Comparison of ENCODE assay signal across 1 cellular context in the genomic region with DNA sequence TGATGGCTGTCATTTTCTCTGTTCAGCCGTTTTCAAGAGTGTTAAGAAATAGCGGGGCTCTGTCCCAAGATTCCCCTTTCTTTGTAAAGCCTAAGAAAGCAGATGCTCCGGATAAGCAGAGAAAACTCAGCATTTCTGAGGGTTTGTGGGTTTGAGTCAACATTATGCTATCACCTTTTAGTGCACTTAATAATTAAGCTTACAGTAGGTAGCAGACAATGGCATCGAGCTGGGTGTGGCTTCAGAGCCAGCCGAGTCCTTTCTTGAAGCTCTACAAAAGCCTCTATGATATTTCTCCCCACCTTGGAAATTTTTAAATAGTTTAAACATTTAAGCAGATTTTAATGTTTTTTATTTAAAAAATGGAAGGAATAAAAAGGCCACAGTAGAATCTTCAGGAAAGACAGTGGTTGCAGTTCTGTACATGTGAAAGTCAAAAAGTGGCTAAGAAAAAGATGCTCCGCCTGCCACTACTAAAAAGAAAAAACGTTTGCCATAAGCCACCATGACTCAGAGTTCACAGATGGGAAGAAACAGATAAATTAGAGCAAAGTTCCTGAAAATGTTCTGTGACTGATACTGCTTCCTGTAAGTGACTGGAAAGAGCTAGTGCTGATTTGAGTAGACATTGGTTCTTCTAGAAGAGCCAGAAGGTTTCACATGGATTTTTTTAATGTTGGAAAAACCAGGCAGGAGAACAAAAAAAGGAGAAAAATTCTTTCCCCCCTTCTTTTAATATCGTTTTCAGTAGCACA.
TF ChIP-seq lines count a peak whose summit lies in the region.

No MANE protein-coding gene starts in this region.

TF ChIP-seq in K562, 482 proteins besides CTCF, POLR2A, EP300 and RAD21 (continued from another document and continues in another):
- TF ChIP-seq, protein P1, sequence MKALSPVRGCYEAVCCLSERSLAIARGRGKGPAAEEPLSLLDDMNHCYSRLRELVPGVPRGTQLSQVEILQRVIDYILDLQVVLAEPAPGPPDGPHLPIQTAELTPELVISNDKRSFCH (CRISPR knock-in tag; IDR thresholded peaks at IDR 0.05) = no peak
- TF ChIP-seq, protein P1 (tag; IDR thresholded peaks at IDR 0.05) = no peak
- TF ChIP-seq ARID1B (IDR thresholded peaks at IDR 0.05) (peak; percentile 78), CHCHD3 (CRISPR knock-in tag; IDR thresholded peaks at IDR 0.05) (no peak), MEF2D (tag; conservative IDR thresholded peaks at IDR 0.05; ENCODE audit: low read depth) (no peak), FOSL1 (tag; conservative IDR thresholded peaks at IDR 0.05) (peak; percentile 95), ZZZ3 (IDR thresholded peaks at IDR 0.05) (no peak), FOXA3 (CRISPR knock-in tag; conservative IDR thresholded peaks at IDR 0.05 in 1 of 2, IDR thresholded peaks at IDR 0.05 in 1 of 2) (no peak), NONO (IDR thresholded peaks at IDR 0.05; ENCODE audit: low read depth in 2 of 2, low read length in 1 of 2) (no peak), CBFA2T2 (conservative IDR thresholded peaks at IDR 0.05) (peak; percentile 49; the same call in 1 of the 2 replicates), PYGO2 (tag; IDR thresholded peaks at IDR 0.05) (no peak), TRIM24 (IDR thresholded peaks at IDR 0.05) (peak in 1 of 2 experiments; percentile 48; a peak in 1 of 4 replicates), NFIX (CRISPR knock-in tag; IDR thresholded peaks at IDR 0.05; ENCODE audit: low read depth) (no peak), U2AF1 (optimal IDR thresholded peaks at IDR 0.05; ENCODE audit: low read depth, low read length) (no peak), DPF2 (IDR thresholded peaks at IDR 0.05) (peak; percentile 63), ZNF589 (CRISPR knock-in tag; IDR thresholded peaks at IDR 0.05; ENCODE audit: low read depth) (peak; percentile 60; the same call in 1 of the 2 replicates), TAL1 (IDR thresholded peaks at IDR 0.05) (0 out of 2 replicates have a peak, but pooled peaks have one; percentile 24), ZEB2 (IDR thresholded peaks at IDR 0.05) (no peak), SPI1 (IDR thresholded peaks at IDR 0.05; ENCODE audit: borderline replicate concordance, low read depth, low read length) (no peak), ZNF41 (CRISPR knock-in tag; conservative IDR thresholded peaks at IDR 0.05) (no peak), JUND (IDR thresholded peaks at IDR 0.05; ENCODE audit: borderline replicate concordance, low read depth, low read length) (peak; percentile 86), JUND (tag; IDR thresholded peaks at IDR 0.05; ENCODE audit: borderline replicate concordance, low read depth, low read length) (peak; percentile 80; the same call in 1 of the 3 replicates), ZFP30 (CRISPR knock-in tag; IDR thresholded peaks at IDR 0.05; ENCODE audit: borderline replicate concordance) (no peak), XRCC4 (IDR thresholded peaks at IDR 0.05; ENCODE audit: extremely low read depth, insufficient read depth, insufficient read length) (no peak), ZNF778 (CRISPR knock-in tag; IDR thresholded peaks at IDR 0.05) (no peak), TEAD4 (IDR thresholded peaks at IDR 0.05; ENCODE audit: low read length) (peak; percentile 73), TEAD4 (CRISPR knock-in tag; IDR thresholded peaks at IDR 0.05; ENCODE audit: borderline replicate concordance) (no peak), MTA2 (IDR thresholded peaks at IDR 0.05; ENCODE audit: low read depth) (peak; percentile 27; the same call in 1 of the 2 replicates), NFE2 (IDR thresholded peaks at IDR 0.05; ENCODE audit: low read depth) (peak; percentile 62), KAT7 (CRISPR knock-in tag; IDR thresholded peaks at IDR 0.05; ENCODE audit: borderline replicate concordance) (no peak), PTTG1 (tag; IDR thresholded peaks at IDR 0.05; ENCODE audit: low read depth) (no peak), SMARCA5 (IDR thresholded peaks at IDR 0.05) (no peak), ZBTB8A (IDR thresholded peaks at IDR 0.05; ENCODE audit: partially characterized antibody) (no peak), HNRNPK (IDR thresholded peaks at IDR 0.05; ENCODE audit: low read depth, low read length, poor library complexity, severe bottlenecking) (no peak), STAT5A (IDR thresholded peaks at IDR 0.05; ENCODE audit: borderline replicate concordance, low read length) (0 out of 2 replicates have a peak, but pooled peaks have one; percentile 36), ZNF384 (IDR thresholded peaks at IDR 0.05; ENCODE audit: low read depth, low read length) (peak; percentile 75), PML (IDR thresholded peaks at IDR 0.05; ENCODE audit: low read length) (peak; percentile 21; the same call in 1 of the 2 replicates), JUNB (CRISPR knock-in tag; conservative IDR thresholded peaks at IDR 0.05) (no peak), CBFA2T3 (IDR thresholded peaks at IDR 0.05) (peak; percentile 66), SMARCA4 (IDR thresholded peaks at IDR 0.05) (peak; percentile 66; the same call in 1 of the 2 replicates), FOXA1 (IDR thresholded peaks at IDR 0.05; ENCODE audit: borderline replicate concordance) (no peak), MCM2 (IDR thresholded peaks at IDR 0.05; ENCODE audit: low read depth) (no peak), DIDO1 (tag; IDR thresholded peaks at IDR 0.05; ENCODE audit: low read depth) (no peak), CBFB (CRISPR knock-in tag; IDR thresholded peaks at IDR 0.05) (no peak), CBX8 (IDR thresholded peaks at IDR 0.05; ENCODE audit: borderline replicate concordance, extremely low read depth, low read depth, low read length, poor library complexity, severe bottlenecking) (no peak)
- TF ChIP-seq, protein P2, sequence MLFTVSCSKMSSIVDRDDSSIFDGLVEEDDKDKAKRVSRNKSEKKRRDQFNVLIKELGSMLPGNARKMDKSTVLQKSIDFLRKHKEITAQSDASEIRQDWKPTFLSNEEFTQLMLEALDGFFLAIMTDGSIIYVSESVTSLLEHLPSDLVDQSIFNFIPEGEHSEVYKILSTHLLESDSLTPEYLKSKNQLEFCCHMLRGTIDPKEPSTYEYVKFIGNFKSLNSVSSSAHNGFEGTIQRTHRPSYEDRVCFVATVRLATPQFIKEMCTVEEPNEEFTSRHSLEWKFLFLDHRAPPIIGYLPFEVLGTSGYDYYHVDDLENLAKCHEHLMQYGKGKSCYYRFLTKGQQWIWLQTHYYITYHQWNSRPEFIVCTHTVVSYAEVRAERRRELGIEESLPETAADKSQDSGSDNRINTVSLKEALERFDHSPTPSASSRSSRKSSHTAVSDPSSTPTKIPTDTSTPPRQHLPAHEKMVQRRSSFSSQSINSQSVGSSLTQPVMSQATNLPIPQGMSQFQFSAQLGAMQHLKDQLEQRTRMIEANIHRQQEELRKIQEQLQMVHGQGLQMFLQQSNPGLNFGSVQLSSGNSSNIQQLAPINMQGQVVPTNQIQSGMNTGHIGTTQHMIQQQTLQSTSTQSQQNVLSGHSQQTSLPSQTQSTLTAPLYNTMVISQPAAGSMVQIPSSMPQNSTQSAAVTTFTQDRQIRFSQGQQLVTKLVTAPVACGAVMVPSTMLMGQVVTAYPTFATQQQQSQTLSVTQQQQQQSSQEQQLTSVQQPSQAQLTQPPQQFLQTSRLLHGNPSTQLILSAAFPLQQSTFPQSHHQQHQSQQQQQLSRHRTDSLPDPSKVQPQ (CRISPR knock-in tag; IDR thresholded peaks at IDR 0.05; ENCODE audit: borderline replicate concordance) = no peak
- TF ChIP-seq, protein P3, sequence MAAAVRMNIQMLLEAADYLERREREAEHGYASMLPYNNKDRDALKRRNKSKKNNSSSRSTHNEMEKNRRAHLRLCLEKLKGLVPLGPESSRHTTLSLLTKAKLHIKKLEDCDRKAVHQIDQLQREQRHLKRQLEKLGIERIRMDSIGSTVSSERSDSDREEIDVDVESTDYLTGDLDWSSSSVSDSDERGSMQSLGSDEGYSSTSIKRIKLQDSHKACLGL (CRISPR knock-in tag; IDR thresholded peaks at IDR 0.05; ENCODE audit: borderline replicate concordance, poor library complexity, severe bottlenecking) = no peak
- TF ChIP-seq, protein P4, sequence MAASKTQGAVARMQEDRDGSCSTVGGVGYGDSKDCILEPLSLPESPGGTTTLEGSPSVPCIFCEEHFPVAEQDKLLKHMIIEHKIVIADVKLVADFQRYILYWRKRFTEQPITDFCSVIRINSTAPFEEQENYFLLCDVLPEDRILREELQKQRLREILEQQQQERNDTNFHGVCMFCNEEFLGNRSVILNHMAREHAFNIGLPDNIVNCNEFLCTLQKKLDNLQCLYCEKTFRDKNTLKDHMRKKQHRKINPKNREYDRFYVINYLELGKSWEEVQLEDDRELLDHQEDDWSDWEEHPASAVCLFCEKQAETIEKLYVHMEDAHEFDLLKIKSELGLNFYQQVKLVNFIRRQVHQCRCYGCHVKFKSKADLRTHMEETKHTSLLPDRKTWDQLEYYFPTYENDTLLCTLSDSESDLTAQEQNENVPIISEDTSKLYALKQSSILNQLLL (CRISPR knock-in tag; IDR thresholded peaks at IDR 0.05; ENCODE audit: borderline replicate concordance) = no peak
- TF ChIP-seq, protein P5, sequence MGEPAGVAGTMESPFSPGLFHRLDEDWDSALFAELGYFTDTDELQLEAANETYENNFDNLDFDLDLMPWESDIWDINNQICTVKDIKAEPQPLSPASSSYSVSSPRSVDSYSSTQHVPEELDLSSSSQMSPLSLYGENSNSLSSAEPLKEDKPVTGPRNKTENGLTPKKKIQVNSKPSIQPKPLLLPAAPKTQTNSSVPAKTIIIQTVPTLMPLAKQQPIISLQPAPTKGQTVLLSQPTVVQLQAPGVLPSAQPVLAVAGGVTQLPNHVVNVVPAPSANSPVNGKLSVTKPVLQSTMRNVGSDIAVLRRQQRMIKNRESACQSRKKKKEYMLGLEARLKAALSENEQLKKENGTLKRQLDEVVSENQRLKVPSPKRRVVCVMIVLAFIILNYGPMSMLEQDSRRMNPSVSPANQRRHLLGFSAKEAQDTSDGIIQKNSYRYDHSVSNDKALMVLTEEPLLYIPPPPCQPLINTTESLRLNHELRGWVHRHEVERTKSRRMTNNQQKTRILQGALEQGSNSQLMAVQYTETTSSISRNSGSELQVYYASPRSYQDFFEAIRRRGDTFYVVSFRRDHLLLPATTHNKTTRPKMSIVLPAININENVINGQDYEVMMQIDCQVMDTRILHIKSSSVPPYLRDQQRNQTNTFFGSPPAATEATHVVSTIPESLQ (CRISPR knock-in tag; IDR thresholded peaks at IDR 0.05) = no peak
- TF ChIP-seq, protein P6, sequence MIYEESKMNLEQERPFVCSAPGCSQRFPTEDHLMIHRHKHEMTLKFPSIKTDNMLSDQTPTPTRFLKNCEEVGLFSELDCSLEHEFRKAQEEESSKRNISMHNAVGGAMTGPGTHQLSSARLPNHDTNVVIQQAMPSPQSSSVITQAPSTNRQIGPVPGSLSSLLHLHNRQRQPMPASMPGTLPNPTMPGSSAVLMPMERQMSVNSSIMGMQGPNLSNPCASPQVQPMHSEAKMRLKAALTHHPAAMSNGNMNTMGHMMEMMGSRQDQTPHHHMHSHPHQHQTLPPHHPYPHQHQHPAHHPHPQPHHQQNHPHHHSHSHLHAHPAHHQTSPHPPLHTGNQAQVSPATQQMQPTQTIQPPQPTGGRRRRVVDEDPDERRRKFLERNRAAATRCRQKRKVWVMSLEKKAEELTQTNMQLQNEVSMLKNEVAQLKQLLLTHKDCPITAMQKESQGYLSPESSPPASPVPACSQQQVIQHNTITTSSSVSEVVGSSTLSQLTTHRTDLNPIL (CRISPR knock-in tag; IDR thresholded peaks at IDR 0.05) = no peak
- TF ChIP-seq, protein P7, sequence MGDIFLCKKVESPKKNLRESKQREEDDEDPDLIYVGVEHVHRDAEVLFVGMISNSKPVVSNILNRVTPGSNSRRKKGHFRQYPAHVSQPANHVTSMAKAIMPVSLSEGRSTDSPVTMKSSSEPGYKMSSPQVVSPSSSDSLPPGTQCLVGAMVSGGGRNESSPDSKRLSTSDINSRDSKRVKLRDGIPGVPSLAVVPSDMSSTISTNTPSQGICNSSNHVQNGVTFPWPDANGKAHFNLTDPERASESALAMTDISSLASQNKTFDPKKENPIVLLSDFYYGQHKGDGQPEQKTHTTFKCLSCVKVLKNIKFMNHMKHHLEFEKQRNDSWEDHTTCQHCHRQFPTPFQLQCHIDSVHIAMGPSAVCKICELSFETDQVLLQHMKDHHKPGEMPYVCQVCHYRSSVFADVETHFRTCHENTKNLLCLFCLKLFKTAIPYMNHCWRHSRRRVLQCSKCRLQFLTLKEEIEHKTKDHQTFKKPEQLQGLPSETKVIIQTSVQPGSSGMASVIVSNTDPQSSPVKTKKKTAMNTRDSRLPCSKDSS (IDR thresholded peaks at IDR 0.05; ENCODE audit: low read depth, partially characterized antibody) = no peak
- TF ChIP-seq, protein P8, sequence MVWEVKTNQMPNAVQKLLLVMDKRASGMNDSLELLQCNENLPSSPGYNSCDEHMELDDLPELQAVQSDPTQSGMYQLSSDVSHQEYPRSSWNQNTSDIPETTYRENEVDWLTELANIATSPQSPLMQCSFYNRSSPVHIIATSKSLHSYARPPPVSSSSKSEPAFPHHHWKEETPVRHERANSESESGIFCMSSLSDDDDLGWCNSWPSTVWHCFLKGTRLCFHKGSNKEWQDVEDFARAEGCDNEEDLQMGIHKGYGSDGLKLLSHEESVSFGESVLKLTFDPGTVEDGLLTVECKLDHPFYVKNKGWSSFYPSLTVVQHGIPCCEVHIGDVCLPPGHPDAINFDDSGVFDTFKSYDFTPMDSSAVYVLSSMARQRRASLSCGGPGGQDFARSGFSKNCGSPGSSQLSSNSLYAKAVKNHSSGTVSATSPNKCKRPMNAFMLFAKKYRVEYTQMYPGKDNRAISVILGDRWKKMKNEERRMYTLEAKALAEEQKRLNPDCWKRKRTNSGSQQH (CRISPR knock-in tag; IDR thresholded peaks at IDR 0.05) = no peak
- TF ChIP-seq, protein P9, sequence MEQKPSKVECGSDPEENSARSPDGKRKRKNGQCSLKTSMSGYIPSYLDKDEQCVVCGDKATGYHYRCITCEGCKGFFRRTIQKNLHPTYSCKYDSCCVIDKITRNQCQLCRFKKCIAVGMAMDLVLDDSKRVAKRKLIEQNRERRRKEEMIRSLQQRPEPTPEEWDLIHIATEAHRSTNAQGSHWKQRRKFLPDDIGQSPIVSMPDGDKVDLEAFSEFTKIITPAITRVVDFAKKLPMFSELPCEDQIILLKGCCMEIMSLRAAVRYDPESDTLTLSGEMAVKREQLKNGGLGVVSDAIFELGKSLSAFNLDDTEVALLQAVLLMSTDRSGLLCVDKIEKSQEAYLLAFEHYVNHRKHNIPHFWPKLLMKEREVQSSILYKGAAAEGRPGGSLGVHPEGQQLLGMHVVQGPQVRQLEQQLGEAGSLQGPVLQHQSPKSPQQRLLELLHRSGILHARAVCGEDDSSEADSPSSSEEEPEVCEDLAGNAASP (IDR thresholded peaks at IDR 0.05) = no peak
